In the genomic region with DNA sequence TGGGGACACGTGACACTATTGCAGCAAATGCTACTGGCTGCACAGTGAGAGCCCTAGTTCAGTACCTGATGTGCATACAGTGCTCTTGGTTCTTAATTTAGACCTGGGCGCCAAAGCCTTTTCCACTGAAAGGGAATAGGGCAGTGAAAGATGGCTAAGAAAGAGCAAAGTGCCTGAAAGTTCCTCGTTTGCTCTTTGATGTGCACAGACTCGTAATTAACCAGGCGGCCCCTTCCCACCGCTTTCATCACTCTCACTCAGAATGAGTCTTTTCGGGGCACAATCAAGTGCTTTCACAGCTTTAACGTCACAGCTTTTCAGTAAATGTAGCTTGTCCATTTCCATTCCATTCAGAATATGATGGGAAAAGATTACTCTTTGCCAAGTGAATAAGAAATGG, we compare ENCODE assay signal across 36 cellular contexts.
"Had no signal": no experiment of that assay in that cellular context is flagged by ENCODE, and none has a peak within 500 bp of the region (broad histone marks: within the 10 kb centered on the region; RNA-seq: fewer than 3 reads in every experiment).

No MANE protein-coding gene starts in this region.

- H3K27ac ChIP-seq: body of pancreas, brain microvascular endothelial cell, breast epithelium, VCaP had no signal

- H3K36me3 ChIP-seq: adrenal gland, brain microvascular endothelial cell, breast epithelium had no signal

- H3K9me3 Mint-ChIP-seq: activated B cell treated with CpG ODN at 0.5 μM for 24 hours; activated CD4-positive, alpha-beta memory T cell treated with anti-CD3 and anti-CD28 coated beads for 36 hours; activated CD4-positive, alpha-beta T cell treated with anti-CD3 and anti-CD28 coated beads, Interleukin-2, amount 10 ng/mL, durations not matched to agents 24 days and 14 days; activated CD8-positive, alpha-beta T cell treated with anti-CD3 and anti-CD28 coated beads for 36 hours; activated naive CD4-positive, alpha-beta T cell treated with anti-CD3 and anti-CD28 coated beads for 36 hours; activated naive CD8-positive, alpha-beta T cell treated with anti-CD3 and anti-CD28 coated beads for 36 hours; activated T-cell treated with anti-CD3 and anti-CD28 coated beads, Interleukin-2, amount 50 U/mL, for 4 hours; activated T-helper 1 cell treated with anti-CD3 and anti-CD28 coated beads, Interleukin-12 subunit alpha, Interleukin-12 subunit beta, Interleukin-2, Interleukin-4 antibody, amounts not matched to agents 30 ng/mL and 10 ng/mL and 1 ng/mL, durations not matched to agents 14 hours and 24 hours and 36 hours; activated T-helper 17 cell treated with anti-CD3 and anti-CD28 coated beads, Interleukin-2, amount 50 U/mL, for 72 hours; T-helper 1 cell treated with Interleukin-12 subunit alpha and Interleukin-12 subunit beta and Interleukin-4 antibody, amounts not matched to agents 30 μg/mL and 1 μg/mL, for 36 hours; T-helper 2 cell treated with Interferon-gamma antibody and Interleukin-4, amounts not matched to agents 5 μg/mL and 100 μg/mL, for 36 hours had no signal

- ATAC-seq: activated CD8-positive, alpha-beta T cell treated with anti-CD3 and anti-CD28 coated beads for 36 hours; activated naive CD4-positive, alpha-beta T cell treated with anti-CD3 and anti-CD28 coated beads, Interleukin-2, amount 50 U/mL, for 72 hours; activated T-cell treated with anti-CD3 and anti-CD28 coated beads, Interleukin-2, amount 50 U/mL, for 4 hours; activated T-cell treated with anti-CD3 and anti-CD28 coated beads, Interleukin-2, amount 50 U/mL, for 72 hours; activated T-helper 17 cell treated with anti-CD3 and anti-CD28 coated beads, Interleukin-2, amount 50 U/mL, for 72 hours; body of pancreas had no signal

- FAIRE-seq: TTC549 had no signal

- H3K9me3 ChIP-seq: adrenal gland, body of pancreas, breast epithelium had no signal

- H3K27me3 Mint-ChIP-seq: activated B cell treated with CpG ODN at 0.5 μM for 24 hours had no signal

- H3K4me3 Mint-ChIP-seq: activated B cell treated with CpG ODN at 0.5 μM for 24 hours; activated CD4-positive, alpha-beta memory T cell treated with anti-CD3 and anti-CD28 coated beads for 36 hours; activated CD4-positive, alpha-beta T cell treated with anti-CD3 and anti-CD28 coated beads, Interleukin-2, amount 10 ng/mL, durations not matched to agents 24 days and 14 days; activated CD8-positive, alpha-beta T cell treated with anti-CD3 and anti-CD28 coated beads for 36 hours; activated naive CD4-positive, alpha-beta T cell treated with anti-CD3 and anti-CD28 coated beads for 36 hours; activated naive CD8-positive, alpha-beta T cell treated with anti-CD3 and anti-CD28 coated beads for 36 hours; activated T-cell treated with anti-CD3 and anti-CD28 coated beads, Interleukin-2, amount 50 U/mL, for 4 hours; activated T-cell treated with anti-CD3 and anti-CD28 coated beads, Interleukin-2, amount 50 U/mL, for 72 hours; activated T-helper 1 cell treated with anti-CD3 and anti-CD28 coated beads, Interleukin-12 subunit alpha, Interleukin-12 subunit beta, Interleukin-2, Interleukin-4 antibody, amounts not matched to agents 30 ng/mL and 10 ng/mL and 1 ng/mL, durations not matched to agents 14 hours and 24 hours and 36 hours; activated T-helper 17 cell treated with anti-CD3 and anti-CD28 coated beads, Interleukin-2, amount 50 U/mL, for 72 hours; T-helper 1 cell treated with Interleukin-12 subunit alpha and Interleukin-12 subunit beta and Interleukin-4 antibody, amounts not matched to agents 30 μg/mL and 1 μg/mL, for 36 hours; T-helper 2 cell treated with Interferon-gamma antibody and Interleukin-4, amounts not matched to agents 5 μg/mL and 100 μg/mL, for 36 hours had no signal

- H3K36me3 Mint-ChIP-seq: activated CD4-positive, alpha-beta memory T cell treated with anti-CD3 and anti-CD28 coated beads for 36 hours; activated naive CD4-positive, alpha-beta T cell treated with anti-CD3 and anti-CD28 coated beads, Interleukin-2, amount 50 U/mL, for 72 hours; activated naive CD8-positive, alpha-beta T cell treated with anti-CD3 and anti-CD28 coated beads for 36 hours had no signal

- H3K27me3 ChIP-seq: adrenal gland, body of pancreas, brain microvascular endothelial cell, breast epithelium had no signal

- H3K4me1 ChIP-seq: adrenal gland, body of pancreas, breast epithelium had no signal

- H3K4me3 ChIP-seq: adrenal gland, body of pancreas, breast epithelium had no signal

- H3K4me1 Mint-ChIP-seq: activated CD4-positive, alpha-beta T cell treated with anti-CD3 and anti-CD28 coated beads, Interleukin-2, amount 10 ng/mL, durations not matched to agents 24 days and 14 days; activated naive CD8-positive, alpha-beta T cell treated with anti-CD3 and anti-CD28 coated beads for 36 hours; activated T-helper 17 cell treated with anti-CD3 and anti-CD28 coated beads, Interleukin-2, amount 50 U/mL, for 72 hours had no signal

- H3K27ac Mint-ChIP-seq: activated B cell treated with CpG ODN at 0.5 μM for 24 hours; activated CD4-positive, alpha-beta memory T cell treated with anti-CD3 and anti-CD28 coated beads for 36 hours; activated CD4-positive, alpha-beta T cell treated with anti-CD3 and anti-CD28 coated beads, Interleukin-2, amount 10 ng/mL, durations not matched to agents 24 days and 14 days; activated CD8-positive, alpha-beta T cell treated with anti-CD3 and anti-CD28 coated beads for 36 hours; activated naive CD4-positive, alpha-beta T cell treated with anti-CD3 and anti-CD28 coated beads for 36 hours; activated naive CD4-positive, alpha-beta T cell treated with anti-CD3 and anti-CD28 coated beads, Interleukin-2, amount 50 U/mL, for 72 hours; activated naive CD8-positive, alpha-beta T cell treated with anti-CD3 and anti-CD28 coated beads for 36 hours; activated T-cell treated with anti-CD3 and anti-CD28 coated beads, Interleukin-2, amount 50 U/mL, for 72 hours; activated T-helper 1 cell treated with anti-CD3 and anti-CD28 coated beads, Interleukin-12 subunit alpha, Interleukin-12 subunit beta, Interleukin-2, Interleukin-4 antibody, amounts not matched to agents 30 ng/mL and 10 ng/mL and 1 ng/mL, durations not matched to agents 14 hours and 24 hours and 36 hours; activated T-helper 17 cell treated with anti-CD3 and anti-CD28 coated beads, Interleukin-2, amount 50 U/mL, for 72 hours; T-helper 1 cell treated with Interleukin-12 subunit alpha and Interleukin-12 subunit beta and Interleukin-4 antibody, amounts not matched to agents 30 μg/mL and 1 μg/mL, for 36 hours; T-helper 2 cell treated with Interferon-gamma antibody and Interleukin-4, amounts not matched to agents 5 μg/mL and 100 μg/mL, for 36 hours had no signal

- DNase-seq: activated B cell treated with CpG ODN at 0.5 μM for 24 hours; activated CD4-positive, alpha-beta memory T cell treated with anti-CD3 and anti-CD28 coated beads for 36 hours; activated CD4-positive, alpha-beta T cell treated with anti-CD3 and anti-CD28 coated beads for 4 hours; activated CD4-positive, alpha-beta T cell treated with anti-CD3 and anti-CD28 coated beads, Interleukin-2, amount 10 ng/mL, durations not matched to agents 24 days and 14 days; activated CD4-positive, alpha-beta T cell treated with anti-CD3 and anti-CD28 coated beads, Interleukin-2, amount 50 U/mL, for 1 hour; activated CD4-positive, alpha-beta T cell treated with anti-CD3 and anti-CD28 coated beads, Interleukin-2, amount 50 U/mL, for 4 hours; activated CD4-positive, CD25-positive, alpha-beta regulatory T cell treated with anti-CD3 and anti-CD28 coated beads, Interleukin-2, amount 50 U/mL, for 72 hours; activated CD8-positive, alpha-beta memory T cell treated with anti-CD3 and anti-CD28 coated beads, Interleukin-2, amount 50 U/mL, for 4 hours; activated CD8-positive, alpha-beta T cell treated with anti-CD3 and anti-CD28 coated beads for 36 hours; activated effector memory CD4-positive, alpha-beta T cell treated with anti-CD3 and anti-CD28 coated beads, Interleukin-2, amount 50 U/mL, for 16 hours; activated gamma-delta T cell treated with Interleukin-2 at 50 U/mL for 16 hours; activated naive CD4-positive, alpha-beta T cell; activated naive CD4-positive, alpha-beta T cell treated with anti-CD3 and anti-CD28 coated beads for 36 hours; activated naive CD4-positive, alpha-beta T cell treated with anti-CD3 and anti-CD28 coated beads, Interleukin-2, amount 50 U/mL, for 16 hours; activated naive CD8-positive, alpha-beta T cell treated with anti-CD3 and anti-CD28 coated beads for 36 hours; activated T-cell treated with anti-CD3 and anti-CD28 coated beads for 4 hours; activated T-cell treated with anti-CD3 and anti-CD28 coated beads, Interleukin-2, amount 50 U/mL, for 1 hour; activated T-cell treated with anti-CD3 and anti-CD28 coated beads, Interleukin-2, amount 50 U/mL, for 4 hours; activated T-cell treated with anti-CD3 and anti-CD28 coated beads, Interleukin-2, amount 50 U/mL, for 72 hours; adrenal gland; amniotic stem cell; aorta; body of pancreas; brain microvascular endothelial cell; central memory CD4-positive, alpha-beta T cell; T-helper 1 cell; T-helper 2 cell; T-helper 9 cell had no signal
